31 cellular contexts compared by ENCODE assay signal in the genomic region with DNA sequence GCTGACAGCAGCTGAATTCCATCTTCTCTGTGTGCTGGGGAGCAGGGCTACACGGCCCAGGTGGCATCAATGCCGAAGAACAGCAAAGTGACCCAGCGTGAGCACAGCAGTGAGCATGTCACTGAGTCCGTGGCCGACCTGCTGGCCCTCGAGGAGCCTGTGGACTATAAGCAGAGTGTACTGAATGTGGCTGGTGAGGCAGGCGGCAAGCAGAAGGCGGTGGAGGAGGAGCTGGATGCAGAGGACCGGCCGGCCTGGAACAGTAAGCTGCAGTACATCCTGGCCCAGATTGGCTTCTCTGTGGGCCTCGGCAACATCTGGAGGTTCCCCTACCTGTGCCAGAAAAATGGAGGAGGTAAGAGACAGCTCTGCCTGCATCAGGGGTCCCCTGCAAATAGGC. TPM values are rescaled to one million over a fixed set of nuclear protein-coding genes. Genes with fewer than 3 reads are reported as not detected.
"Had no signal": no experiment of that assay in that cellular context is flagged by ENCODE, and none has a peak within 500 bp of the region (broad histone marks: within the 10 kb centered on the region; RNA-seq: fewer than 3 reads in every experiment).

No MANE protein-coding gene starts in this region.

- H3K27me3 ChIP-seq: ascending aorta had no signal

- FAIRE-seq: TTC549 had no signal

- H3K4me1 ChIP-seq: ascending aorta had no signal

- DNase-seq: activated CD4-positive, alpha-beta memory T cell treated with anti-CD3 and anti-CD28 coated beads, Interleukin-2, amount 10 ng/mL, durations not matched to agents 7 days and 5 days; activated CD4-positive, alpha-beta T cell treated with anti-CD3 and anti-CD28 coated beads for 1 hour; activated CD4-positive, alpha-beta T cell treated with anti-CD3 and anti-CD28 coated beads for 36 hours; activated CD4-positive, alpha-beta T cell treated with anti-CD3 and anti-CD28 coated beads for 48 hours; activated CD4-positive, alpha-beta T cell treated with anti-CD3 and anti-CD28 coated beads, Interleukin-2, amount 10 ng/mL, durations not matched to agents 7 days and 5 days; activated CD4-positive, alpha-beta T cell treated with anti-CD3 and anti-CD28 coated beads, Interleukin-2, amount 50 U/mL, for 48 hours; activated CD4-positive, CD25-positive, alpha-beta regulatory T cell; activated CD8-positive, alpha-beta memory T cell treated with anti-CD3 and anti-CD28 coated beads for 24 hours; activated CD8-positive, alpha-beta memory T cell treated with anti-CD3 and anti-CD28 coated beads, Interleukin-2, amount 10 ng/mL, durations not matched to agents 7 days and 5 days; activated CD8-positive, alpha-beta memory T cell treated with anti-CD3 and anti-CD28 coated beads, Interleukin-2, amount 50 U/mL, for 48 hours; activated CD8-positive, alpha-beta T cell treated with anti-CD3 and anti-CD28 coated beads, Interleukin-2, amount 10 ng/mL, durations not matched to agents 7 days and 5 days; activated effector memory CD4-positive, alpha-beta T cell treated with Interleukin-2 at 50 U/mL for 16 hours; activated gamma-delta T cell; activated naive CD4-positive, alpha-beta T cell treated with anti-CD3 and anti-CD28 coated beads, Interleukin-2, amount 10 ng/mL, durations not matched to agents 7 days and 5 days; activated naive CD4-positive, alpha-beta T cell treated with Interleukin-2 at 50 U/mL for 16 hours; activated naive CD8-positive, alpha-beta T cell treated with anti-CD3 and anti-CD28 coated beads, Interleukin-2, amount 10 ng/mL, durations not matched to agents 7 days and 5 days; activated naive CD8-positive, alpha-beta T cell treated with anti-CD3 and anti-CD28 coated beads, Interleukin-2, amount 50 U/mL, for 24 hours; activated T-cell treated with anti-CD3 and anti-CD28 coated beads, Interleukin-2, amount 50 U/mL, for 24 hours; activated T-cell treated with anti-CD3 and anti-CD28 coated beads, Interleukin-2, amount 50 U/mL, for 48 hours; amygdala; anterior cingulate cortex; cerebellar nuclear complex; T-helper 1 cell; T-helper 2 cell; T-helper 9 cell; WERI-Rb-1 had no signal

- H3K36me3 ChIP-seq: ascending aorta, cardiac muscle cell, WERI-Rb-1 had no signal

- H3K27ac ChIP-seq: ascending aorta, cardiac muscle cell, WERI-Rb-1 had no signal

- H3K4me3 ChIP-seq: ascending aorta, cardiac muscle cell had no signal

- ATAC-seq: activated CD4-positive, alpha-beta T cell treated with anti-CD3 and anti-CD28 coated beads for 36 hours; activated CD4-positive, CD25-positive, alpha-beta regulatory T cell treated with anti-CD3 and anti-CD28 coated beads, Interleukin-2, amount 50 U/mL, for 24 hours; activated CD8-positive, alpha-beta memory T cell treated with anti-CD3 and anti-CD28 coated beads, Interleukin-2, amount 10 ng/mL, durations not matched to agents 7 days and 5 days; activated CD8-positive, alpha-beta T cell treated with anti-CD3 and anti-CD28 coated beads, Interleukin-2, amount 10 ng/mL, durations not matched to agents 7 days and 5 days; activated naive CD8-positive, alpha-beta T cell treated with anti-CD3 and anti-CD28 coated beads, Interleukin-2, amount 50 U/mL, for 24 hours; WTC11 had no signal

- H3K9me3 ChIP-seq: ascending aorta had no signal

RNA-seq across cellular contexts. Expression of gene SLC6A17, which starts 16.6 kb away (rescaled TPM):
- polyA plus RNA-seq: cardiac muscle cell had no signal

RNA-seq across cellular contexts. Expression of gene UBL4B, which starts 54.6 kb away (rescaled TPM):
- polyA plus RNA-seq: cardiac muscle cell had no signal
